In the genomic region with DNA sequence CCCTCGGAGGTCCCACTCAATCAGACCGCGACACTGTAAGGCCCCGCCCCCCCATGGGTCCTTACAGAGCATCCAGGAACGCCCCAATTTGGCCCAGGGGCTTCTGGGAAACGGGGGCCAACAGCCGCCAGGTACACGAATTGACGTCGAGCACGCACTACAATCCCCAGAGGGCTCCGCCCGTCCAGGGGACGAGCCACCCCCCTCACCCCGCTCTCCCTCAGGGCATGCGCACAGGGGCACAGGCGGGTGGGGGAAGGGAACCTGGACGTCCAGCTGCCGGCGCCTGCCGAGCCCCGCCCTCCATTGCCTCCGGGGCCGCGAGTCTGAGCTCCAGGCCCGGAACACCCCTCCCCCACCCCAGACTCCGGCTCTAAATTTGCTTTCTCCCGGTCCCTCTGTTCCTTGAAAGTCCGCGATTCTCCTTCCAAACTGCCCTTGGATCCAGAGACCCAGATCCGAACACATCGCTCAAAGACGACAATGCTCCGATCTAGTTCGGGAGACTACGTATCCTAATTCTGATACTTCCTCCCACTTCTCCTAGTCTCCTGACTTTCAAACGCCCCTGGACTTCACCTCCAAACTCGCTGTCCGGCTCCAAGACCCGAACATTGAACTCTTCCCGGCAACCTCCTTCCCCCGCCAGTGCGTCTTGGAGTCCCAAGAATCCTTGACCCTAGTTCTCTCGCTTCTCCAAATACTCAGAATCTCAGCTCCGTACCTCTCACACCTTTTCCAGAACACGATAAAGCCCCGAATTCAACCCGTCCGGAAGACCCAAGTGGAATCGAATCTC, we compare ENCODE assay signal across 8 cellular contexts. TPM values are rescaled to one million over a fixed set of nuclear protein-coding genes. Genes with fewer than 3 reads are reported as not detected.
A peak's percentile ranks its signal among the peaks of the same experiment; 100 is the strongest.
DNase-seq lines count a peak whose midpoint lies in the region; ATAC-seq and TF ChIP-seq lines count a peak whose summit lies in the region.

No MANE protein-coding gene starts in this region.

- peak; percentile 97 to 100 (median 98) for DNase-seq in CD8-positive, alpha-beta T cell
- DNase-seq in HS-5 (ENCODE audit: low read depth): peak; percentile 98
- peak; percentile 94 for DNase-seq in NK-92 (lab: John Stamatoyannopoulos, UW; ENCODE audit: unreplicated experiment)
- DNase-seq in activated CD8-positive, alpha-beta memory T cell treated with anti-CD3 and anti-CD28 coated beads for 24 hours: peak; percentile 99
- peak; percentile 99 for DNase-seq in effector CD8-positive, alpha-beta T cell (lab: John Stamatoyannopoulos, UW)
- peak; percentile 99 for DNase-seq in medulla oblongata (ENCODE audit: extremely low spot score)
- peak; percentile 98 to 99 (median 99) for DNase-seq in stimulated activated CD4-positive, alpha-beta T cell treated with anti-CD3 and anti-CD28 coated beads, TNF-alpha, amount 100 ng/mL, for 48 hours (ENCODE audit: low read depth in 3 of 3)

- peak overlapping the region; percentile 99 for H3K4me3 Mint-ChIP-seq in CD8-positive, alpha-beta T cell

- H3K27ac Mint-ChIP-seq in CD8-positive, alpha-beta T cell: peak overlapping the region; percentile 96

- TF ChIP-seq CTCF in CD8-positive, alpha-beta T cell (IDR thresholded peaks at IDR 0.05): no peak

- peaks cover 35% of the 10 kb centered on the region for H3K36me3 Mint-ChIP-seq in CD8-positive, alpha-beta T cell

- ATAC-seq in CD8-positive, alpha-beta T cell: peak; percentile 75
- ATAC-seq in GM19468 (IDR thresholded peaks at IDR 0.05; ENCODE audit: extremely low read depth, unreplicated experiment): peak; percentile 57

- H3K27ac ChIP-seq in CD8-positive, alpha-beta T cell (ENCODE audit: low read depth, low read length): peak overlapping the region; percentile 74

- no peaks in the 10 kb centered on the region for H3K9me3 Mint-ChIP-seq in CD8-positive, alpha-beta T cell

- peaks cover 15% of the 10 kb centered on the region for H3K4me1 ChIP-seq in CD8-positive, alpha-beta T cell (ENCODE audit: insufficient read depth, low read length)

- H3K27me3 Mint-ChIP-seq in CD8-positive, alpha-beta T cell (ENCODE audit: low read depth): no peaks in the 10 kb centered on the region

- H3K4me1 Mint-ChIP-seq in CD8-positive, alpha-beta T cell (ENCODE audit: low read depth): peaks cover 24% of the 10 kb centered on the region

- H3K4me3 ChIP-seq in CD8-positive, alpha-beta T cell (ENCODE audit: low read depth, low read length): peak overlapping the region; percentile 82

- H3K9me3 ChIP-seq in CD8-positive, alpha-beta T cell (ENCODE audit: low read length): no peaks in the 10 kb centered on the region

- CTCF ChIA-PET in CD8-positive, alpha-beta T cell (lab: Charles Lee): interaction anchor here (1.6 to 4.4 kb wide), 4 partner anchors 16 to 25 kb away, joined by 4 to 26 read pairs (median 9); partner anchors contain the start of gene SERTAD1

- H3K36me3 ChIP-seq in CD8-positive, alpha-beta T cell (ENCODE audit: insufficient read depth, low read length): peaks cover 10% of the 10 kb centered on the region

- POLR2A ChIA-PET in CD8-positive, alpha-beta T cell (lab: Charles Lee): interaction anchor here (0.6 to 3.3 kb wide), 13 partner anchors 9 to 934 kb away, joined by 3 to 31 read pairs (median 4); partner anchors contain the start of genes AKT2, BLVRB, C19orf47 and PLD3

- intact Hi-C loops in CD8-positive, alpha-beta T cell (cut with DNase I, micrococcal nuclease): loop anchor here (1.0 to 5.0 kb wide), 12 partner anchors 10 to 1101 kb away; partner anchors contain the start of genes AKT2 (in 2 of the 2), BCKDHA (in 1 of the 2), DYRK1B (in 1 of the 2) and EXOSC5 (in 1 of the 2)

- H3K27me3 ChIP-seq in CD8-positive, alpha-beta T cell (ENCODE audit: insufficient read depth, low read length): no peaks in the 10 kb centered on the region

RNA-seq across cellular contexts. Expression of gene SERTAD3, which starts 0.8 kb away (rescaled TPM):
- 10 to 100 TPM; 27.9 to 33.4 TPM for total RNA-seq in CD8-positive, alpha-beta T cell

RNA-seq across cellular contexts. Expression of gene SERTAD1, which starts 17.5 kb away (rescaled TPM):
- 10 to 100 TPM; 36.7 to 38.7 TPM for total RNA-seq in CD8-positive, alpha-beta T cell

RNA-seq across cellular contexts. Expression of gene BLVRB, which starts 22.2 kb away (rescaled TPM):
- 1 to 10 TPM; 5.1 to 6.4 TPM for total RNA-seq in CD8-positive, alpha-beta T cell

RNA-seq across cellular contexts. Expression of gene SPTBN4, which starts 23.5 kb away (rescaled TPM):
- 1 to 10 TPM in 1 of 2 experiments, under 1 TPM in 1; 0.75 to 1.3 TPM for total RNA-seq in CD8-positive, alpha-beta T cell

RNA-seq across cellular contexts. Expression of gene PRX, which starts 30.2 kb away (rescaled TPM):
- 1 to 10 TPM; 1.1 to 1.4 TPM for total RNA-seq in CD8-positive, alpha-beta T cell

Comparison
In these comparisons a context has a peak if more than half of its experiments do, and no peak if none do; other contexts are left out.
1. Peak in every context shown above with its lines: DNase-seq, ATAC-seq, H3K4me3 ChIP-seq and H3K27ac ChIP-seq.